Comparison of ENCODE assay signal across 1 cellular context in the genomic region with DNA sequence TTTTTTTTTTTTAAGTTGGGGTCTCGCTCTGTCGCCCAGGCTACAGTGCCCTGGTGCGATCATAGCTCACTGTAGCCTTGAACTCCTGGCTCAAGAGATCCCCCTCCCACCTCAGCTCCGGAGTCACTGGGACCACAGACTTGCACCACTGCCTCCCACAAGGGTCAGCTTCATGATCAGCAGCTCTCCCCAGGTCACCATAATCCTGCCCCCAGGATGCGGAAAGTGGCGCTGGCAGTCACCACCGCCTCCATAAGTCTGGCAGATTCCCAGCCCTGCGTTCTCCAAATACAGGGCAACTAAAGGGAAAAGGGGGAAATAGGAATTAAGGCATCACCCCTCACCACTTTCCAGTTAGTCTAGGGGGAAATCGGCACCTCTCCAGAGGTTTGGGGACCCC.
TF ChIP-seq lines count a peak whose summit lies in the region.

No MANE protein-coding gene starts in this region.

TF ChIP-seq in H1, 55 proteins besides CTCF, POLR2A, EP300 and RAD21:
- no peak for TF ChIP-seq GTF2F1 (IDR thresholded peaks at IDR 0.05; ENCODE audit: borderline replicate concordance, low read depth, low read length)
- TF ChIP-seq, protein P1, sequence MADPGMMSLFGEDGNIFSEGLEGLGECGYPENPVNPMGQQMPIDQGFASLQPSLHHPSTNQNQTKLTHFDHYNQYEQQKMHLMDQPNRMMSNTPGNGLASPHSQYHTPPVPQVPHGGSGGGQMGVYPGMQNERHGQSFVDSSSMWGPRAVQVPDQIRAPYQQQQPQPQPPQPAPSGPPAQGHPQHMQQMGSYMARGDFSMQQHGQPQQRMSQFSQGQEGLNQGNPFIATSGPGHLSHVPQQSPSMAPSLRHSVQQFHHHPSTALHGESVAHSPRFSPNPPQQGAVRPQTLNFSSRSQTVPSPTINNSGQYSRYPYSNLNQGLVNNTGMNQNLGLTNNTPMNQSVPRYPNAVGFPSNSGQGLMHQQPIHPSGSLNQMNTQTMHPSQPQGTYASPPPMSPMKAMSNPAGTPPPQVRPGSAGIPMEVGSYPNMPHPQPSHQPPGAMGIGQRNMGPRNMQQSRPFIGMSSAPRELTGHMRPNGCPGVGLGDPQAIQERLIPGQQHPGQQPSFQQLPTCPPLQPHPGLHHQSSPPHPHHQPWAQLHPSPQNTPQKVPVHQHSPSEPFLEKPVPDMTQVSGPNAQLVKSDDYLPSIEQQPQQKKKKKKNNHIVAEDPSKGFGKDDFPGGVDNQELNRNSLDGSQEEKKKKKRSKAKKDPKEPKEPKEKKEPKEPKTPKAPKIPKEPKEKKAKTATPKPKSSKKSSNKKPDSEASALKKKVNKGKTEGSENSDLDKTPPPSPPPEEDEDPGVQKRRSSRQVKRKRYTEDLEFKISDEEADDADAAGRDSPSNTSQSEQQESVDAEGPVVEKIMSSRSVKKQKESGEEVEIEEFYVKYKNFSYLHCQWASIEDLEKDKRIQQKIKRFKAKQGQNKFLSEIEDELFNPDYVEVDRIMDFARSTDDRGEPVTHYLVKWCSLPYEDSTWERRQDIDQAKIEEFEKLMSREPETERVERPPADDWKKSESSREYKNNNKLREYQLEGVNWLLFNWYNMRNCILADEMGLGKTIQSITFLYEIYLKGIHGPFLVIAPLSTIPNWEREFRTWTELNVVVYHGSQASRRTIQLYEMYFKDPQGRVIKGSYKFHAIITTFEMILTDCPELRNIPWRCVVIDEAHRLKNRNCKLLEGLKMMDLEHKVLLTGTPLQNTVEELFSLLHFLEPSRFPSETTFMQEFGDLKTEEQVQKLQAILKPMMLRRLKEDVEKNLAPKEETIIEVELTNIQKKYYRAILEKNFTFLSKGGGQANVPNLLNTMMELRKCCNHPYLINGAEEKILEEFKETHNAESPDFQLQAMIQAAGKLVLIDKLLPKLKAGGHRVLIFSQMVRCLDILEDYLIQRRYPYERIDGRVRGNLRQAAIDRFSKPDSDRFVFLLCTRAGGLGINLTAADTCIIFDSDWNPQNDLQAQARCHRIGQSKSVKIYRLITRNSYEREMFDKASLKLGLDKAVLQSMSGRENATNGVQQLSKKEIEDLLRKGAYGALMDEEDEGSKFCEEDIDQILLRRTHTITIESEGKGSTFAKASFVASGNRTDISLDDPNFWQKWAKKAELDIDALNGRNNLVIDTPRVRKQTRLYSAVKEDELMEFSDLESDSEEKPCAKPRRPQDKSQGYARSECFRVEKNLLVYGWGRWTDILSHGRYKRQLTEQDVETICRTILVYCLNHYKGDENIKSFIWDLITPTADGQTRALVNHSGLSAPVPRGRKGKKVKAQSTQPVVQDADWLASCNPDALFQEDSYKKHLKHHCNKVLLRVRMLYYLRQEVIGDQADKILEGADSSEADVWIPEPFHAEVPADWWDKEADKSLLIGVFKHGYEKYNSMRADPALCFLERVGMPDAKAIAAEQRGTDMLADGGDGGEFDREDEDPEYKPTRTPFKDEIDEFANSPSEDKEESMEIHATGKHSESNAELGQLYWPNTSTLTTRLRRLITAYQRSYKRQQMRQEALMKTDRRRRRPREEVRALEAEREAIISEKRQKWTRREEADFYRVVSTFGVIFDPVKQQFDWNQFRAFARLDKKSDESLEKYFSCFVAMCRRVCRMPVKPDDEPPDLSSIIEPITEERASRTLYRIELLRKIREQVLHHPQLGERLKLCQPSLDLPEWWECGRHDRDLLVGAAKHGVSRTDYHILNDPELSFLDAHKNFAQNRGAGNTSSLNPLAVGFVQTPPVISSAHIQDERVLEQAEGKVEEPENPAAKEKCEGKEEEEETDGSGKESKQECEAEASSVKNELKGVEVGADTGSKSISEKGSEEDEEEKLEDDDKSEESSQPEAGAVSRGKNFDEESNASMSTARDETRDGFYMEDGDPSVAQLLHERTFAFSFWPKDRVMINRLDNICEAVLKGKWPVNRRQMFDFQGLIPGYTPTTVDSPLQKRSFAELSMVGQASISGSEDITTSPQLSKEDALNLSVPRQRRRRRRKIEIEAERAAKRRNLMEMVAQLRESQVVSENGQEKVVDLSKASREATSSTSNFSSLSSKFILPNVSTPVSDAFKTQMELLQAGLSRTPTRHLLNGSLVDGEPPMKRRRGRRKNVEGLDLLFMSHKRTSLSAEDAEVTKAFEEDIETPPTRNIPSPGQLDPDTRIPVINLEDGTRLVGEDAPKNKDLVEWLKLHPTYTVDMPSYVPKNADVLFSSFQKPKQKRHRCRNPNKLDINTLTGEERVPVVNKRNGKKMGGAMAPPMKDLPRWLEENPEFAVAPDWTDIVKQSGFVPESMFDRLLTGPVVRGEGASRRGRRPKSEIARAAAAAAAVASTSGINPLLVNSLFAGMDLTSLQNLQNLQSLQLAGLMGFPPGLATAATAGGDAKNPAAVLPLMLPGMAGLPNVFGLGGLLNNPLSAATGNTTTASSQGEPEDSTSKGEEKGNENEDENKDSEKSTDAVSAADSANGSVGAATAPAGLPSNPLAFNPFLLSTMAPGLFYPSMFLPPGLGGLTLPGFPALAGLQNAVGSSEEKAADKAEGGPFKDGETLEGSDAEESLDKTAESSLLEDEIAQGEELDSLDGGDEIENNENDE (IDR thresholded peaks at IDR 0.05; ENCODE audit: insufficient replicate concordance, low read length) = no peak
- TF ChIP-seq CEBPB (IDR thresholded peaks at IDR 0.05; ENCODE audit: low read depth, low read length) = no peak
- TF ChIP-seq, protein P2, sequence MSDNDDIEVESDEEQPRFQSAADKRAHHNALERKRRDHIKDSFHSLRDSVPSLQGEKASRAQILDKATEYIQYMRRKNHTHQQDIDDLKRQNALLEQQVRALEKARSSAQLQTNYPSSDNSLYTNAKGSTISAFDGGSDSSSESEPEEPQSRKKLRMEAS (IDR thresholded peaks at IDR 0.05) = no peak
